In genomic region chr11:73185680-73186293, GRCh38 we compare ENCODE assay signal across 1 cellular context.
TF ChIP-seq lines count a peak whose summit lies in the region.

No MANE protein-coding gene starts in this region.

TF ChIP-seq in SK-N-SH treated with all-trans-retinoic acid at 6 μM for 48 hours, 23 proteins besides CTCF, POLR2A, EP300 and RAD21 (continued from another document):
- TF ChIP-seq POU6F1 (CRISPR knock-in tag; IDR thresholded peaks at IDR 0.05; ENCODE audit: borderline replicate concordance, low read depth) (no peak), SNAI2 (CRISPR knock-in tag; IDR thresholded peaks at IDR 0.05) (no peak)
